In genomic region chr10:28503114-28503513, GRCh38 we compare ENCODE assay signal across 11 cellular contexts. TPM values are rescaled to one million over a fixed set of nuclear protein-coding genes. Genes with fewer than 3 reads are reported as not detected.
DNase-seq lines count a peak whose midpoint lies in the region; ATAC-seq and TF ChIP-seq lines count a peak whose summit lies in the region.
"Had no signal": no experiment of that assay in that cellular context is flagged by ENCODE, and none has a peak within 500 bp of the region (broad histone marks: within the 10 kb centered on the region; RNA-seq: fewer than 3 reads in every experiment).

No MANE protein-coding gene starts in this region.

- BruUV-seq in mammary epithelial cell (replicated peaks; lab: Mats Ljungman, UMichigan) = no TSS peak

- H3K9me3 ChIP-seq in mammary epithelial cell (replicated peaks; ENCODE audit: insufficient read depth, low read length) (no peaks in the 10 kb centered on the region), stomach (no peaks in the 10 kb centered on the region)
- H3K9me3 ChIP-seq: A549 had no signal

- no peak for TF ChIP-seq POLR2A in stomach (IDR thresholded peaks at IDR 0.05)

- intact Hi-C loops in mammary epithelial cell (cut with micrococcal nuclease) = no loop called here
- intact Hi-C loops in stomach (cut with DNase I; ENCODE audit: low total_unique reads) = no loop called here
- intact Hi-C loops in CD14-positive monocyte (cut with micrococcal nuclease) = no loop called here

- TF ChIP-seq EP300 in stomach (IDR thresholded peaks at IDR 0.05) = no peak

- DNase-seq in NCI-H2227 (lab: John Stamatoyannopoulos, UW; ENCODE audit: unreplicated experiment) (peak; percentile 39), NCI-H2227 treated with DMSO at 0.1 percent for 48 hours (lab: John Stamatoyannopoulos, UW) (no peak), NCI-H2171 (lab: John Stamatoyannopoulos, UW) (peak; percentile 73), mammary epithelial cell (peak; percentile 15), stomach (peak; percentile 71), CD14-positive monocyte (ENCODE audit: low spot score) (no peak)
- DNase-seq in natural killer cell treated with Interleukin-12 subunit alpha and Interleukin-12 subunit beta and Interleukin-15 and Interleukin-18, amount 100 ng/mL, for 72 hours (ENCODE audit: low spot score) = no peak
- DNase-seq: activated CD8-positive, alpha-beta memory T cell treated with anti-CD3 and anti-CD28 coated beads for 24 hours had no signal

- no peak overlapping the region for H3K4me2 ChIP-seq in mammary epithelial cell (ENCODE audit: insufficient read depth, low read depth, low read length)
- H3K4me2 ChIP-seq: A549 had no signal

- H3K36me3 Mint-ChIP-seq in CD14-positive monocyte = no peaks in the 10 kb centered on the region
- H3K36me3 Mint-ChIP-seq in natural killer cell treated with Interleukin-12 subunit alpha and Interleukin-12 subunit beta and Interleukin-15 and Interleukin-18, amount 100 ng/mL, for 72 hours = no peaks in the 10 kb centered on the region

- H3K27me3 ChIP-seq in mammary epithelial cell (ENCODE audit: insufficient read depth, low read length) (no peaks in the 10 kb centered on the region), stomach (no peaks in the 10 kb centered on the region)
- H3K27me3 ChIP-seq: dorsolateral prefrontal cortex had no signal

- peaks cover 0 to 4% (median 2%) of the 10 kb centered on the region in 3 donors for H3K27me3 Mint-ChIP-seq in CD14-positive monocyte (ENCODE audit: low read depth in 3 of 3)
- H3K27me3 Mint-ChIP-seq in natural killer cell treated with Interleukin-12 subunit alpha and Interleukin-12 subunit beta and Interleukin-15 and Interleukin-18, amount 100 ng/mL, for 72 hours = peaks cover 0 to 7% of the 10 kb centered on the region in 2 donors

- CTCF ChIA-PET in mammary epithelial cell (lab: Charles Lee; ENCODE audit: low non-redundant PET) = no interaction called here

- H4K20me1 ChIP-seq in mammary epithelial cell (ENCODE audit: insufficient read depth, low read length) = no peaks in the 10 kb centered on the region

- dilution Hi-C loops in mammary epithelial cell (cut with HindIII; ENCODE audit: low sequenced_read_pairs) = loop anchor here (5.0 kb wide), 1 partner anchor 54 kb away; no protein-coding TSS in a partner anchor

- H3K9me3 Mint-ChIP-seq in CD14-positive monocyte = peaks cover 0 to 2% (median 0%) of the 10 kb centered on the region in 7 donors
- no peaks in the 10 kb centered on the region for H3K9me3 Mint-ChIP-seq in natural killer cell treated with Interleukin-12 subunit alpha and Interleukin-12 subunit beta and Interleukin-15 and Interleukin-18, amount 100 ng/mL, for 72 hours

- TF ChIP-seq CTCF in mammary epithelial cell (conservative IDR thresholded peaks at IDR 0.05 in 1 of 2, IDR thresholded peaks at IDR 0.05 in 1 of 2; ENCODE audit: extremely low read depth in 1 of 2, insufficient read depth in 1 of 2, low read depth in 1 of 2, low read length in 2 of 2) (peak; percentile 3 to 34), stomach (IDR thresholded peaks at IDR 0.05) (peak in 3 of 7 experiments; percentile 15 to 32 (median 19)), CD14-positive monocyte (IDR thresholded peaks at IDR 0.05) (no peak)

- no peak overlapping the region for H3K9ac ChIP-seq in mammary epithelial cell (ENCODE audit: insufficient read depth, low read length)

- H3K4me3 Mint-ChIP-seq in CD14-positive monocyte = no peak overlapping the region
- H3K4me3 Mint-ChIP-seq in natural killer cell treated with Interleukin-12 subunit alpha and Interleukin-12 subunit beta and Interleukin-15 and Interleukin-18, amount 100 ng/mL, for 72 hours = no peak overlapping the region

- WGBS in mammary epithelial cell (ENCODE audit: low coverage, missing lambda C conversion rate) = 19% methylated on average over 3 of the region's 3 CpGs
- WGBS in stomach, 5 donors = 31 to 60% (median 39%) methylated on average over 3 of the region's 3 CpGs

- no peaks in the 10 kb centered on the region for H3K79me2 ChIP-seq in mammary epithelial cell (ENCODE audit: insufficient read depth, low read length)

- H3K4me1 Mint-ChIP-seq in CD14-positive monocyte = peaks cover 17% of the 10 kb centered on the region
- no peaks in the 10 kb centered on the region for H3K4me1 Mint-ChIP-seq in natural killer cell treated with Interleukin-12 subunit alpha and Interleukin-12 subunit beta and Interleukin-15 and Interleukin-18, amount 100 ng/mL, for 72 hours (ENCODE audit: low read depth in 2 of 2)

- H3K4me1 ChIP-seq in mammary epithelial cell (ENCODE audit: insufficient read depth, low read length) = no peaks in the 10 kb centered on the region
- no peaks in the 10 kb centered on the region for H3K4me1 ChIP-seq in stomach
- H3K4me1 ChIP-seq: A549 had no signal

- ATAC-seq in natural killer cell treated with Interleukin-12 subunit alpha and Interleukin-12 subunit beta and Interleukin-15 and Interleukin-18, amount 100 ng/mL, for 72 hours = no peak
- no peak for ATAC-seq in GM21381 (IDR thresholded peaks at IDR 0.05; ENCODE audit: unreplicated experiment)

- H3K36me3 ChIP-seq in mammary epithelial cell (ENCODE audit: insufficient read depth, low read length) (no peaks in the 10 kb centered on the region), stomach (no peaks in the 10 kb centered on the region)

- no peak overlapping the region for H2AFZ ChIP-seq in mammary epithelial cell (ENCODE audit: low read depth, low read length)

- in situ Hi-C loops in mammary epithelial cell (cut with MboI; ENCODE audit: low sequenced_read_pairs in 2 of 2) = no loop called here

- H3K27ac Mint-ChIP-seq in CD14-positive monocyte = no peak overlapping the region
- H3K27ac Mint-ChIP-seq in natural killer cell treated with Interleukin-12 subunit alpha and Interleukin-12 subunit beta and Interleukin-15 and Interleukin-18, amount 100 ng/mL, for 72 hours = no peak overlapping the region

- no peak overlapping the region for H3K27ac ChIP-seq in mammary epithelial cell (ENCODE audit: insufficient read depth, low read depth, low read length)
- no peak overlapping the region for H3K27ac ChIP-seq in stomach
- H3K27ac ChIP-seq: A549 had no signal

- no peak overlapping the region for H3K4me3 ChIP-seq in mammary epithelial cell (replicated peaks in 1 of 3; ENCODE audit: insufficient read depth in 1 of 3, low read depth in 2 of 3, low read length in 3 of 3)
- H3K4me3 ChIP-seq in stomach = no peak overlapping the region
- H3K4me3 ChIP-seq: A549 had no signal

RNA-seq across cellular contexts. Expression of gene WAC, which starts 29.8 kb away (rescaled TPM):
- total RNA-seq in mammary epithelial cell = 100 to 1,000 TPM in 1 of 2 donors, 10 to 100 TPM in 1; 57.0 to 105 TPM
- polyA plus RNA-seq in mammary epithelial cell = 58.6 TPM
- polyA minus RNA-seq in mammary epithelial cell = 39.1 TPM
- 100 to 1,000 TPM in 4 of 5 donors, 10 to 100 TPM in 1; 79.0 to 182 (median 137) TPM for total RNA-seq in stomach
- polyA plus RNA-seq in stomach = 10 to 100 TPM; 22.8 to 52.4 (median 31.4) TPM
- 10 to 100 TPM; 46.7 to 67.9 TPM for polyA plus RNA-seq in CD14-positive monocyte
- 100 to 1,000 TPM; 136 to 146 TPM for total RNA-seq in natural killer cell treated with Interleukin-12 subunit alpha and Interleukin-12 subunit beta and Interleukin-15 and Interleukin-18, amount 100 ng/mL, for 72 hours

Comparison
In these comparisons a context has a peak if more than half of its experiments do, and no peak if none do; other contexts are left out.
1. DNase-seq: peak in NCI-H2227 (single experiment), NCI-H2171 (single experiment), mammary epithelial cell (single experiment) and stomach (single experiment); none in NCI-H2227 treated with DMSO at 0.1 percent for 48 hours (single experiment), CD14-positive monocyte (single experiment) and natural killer cell treated with Interleukin-12 subunit alpha and Interleukin-12 subunit beta and Interleukin-15 and Interleukin-18, amount 100 ng/mL, for 72 hours (single experiment).